8 cellular contexts compared by ENCODE assay signal in genomic region chr2:174486614-174487535, GRCh38. TPM values are rescaled to one million over a fixed set of nuclear protein-coding genes. Genes with fewer than 3 reads are reported as not detected.
A peak's percentile ranks its signal among the peaks of the same experiment; 100 is the strongest.
DNase-seq lines count a peak whose midpoint lies in the region; ATAC-seq and TF ChIP-seq lines count a peak whose summit lies in the region.

GPR155 (minus strand) TSS chr2:174487029; CDS start chr2:174481956, 5,073 bp downstream.

- H3K9me3 ChIP-seq in NT2/D1 (ENCODE audit: insufficient read depth, low read length), result no peaks in the 10 kb centered on the region
- H3K9me3 ChIP-seq in endodermal cell (ENCODE audit: control insufficient read depth, low read length), result peaks cover 4% of the 10 kb centered on the region
- no peaks in the 10 kb centered on the region for H3K9me3 ChIP-seq in mesodermal cell (ENCODE audit: control insufficient read depth, low read length)

- H3K4me1 ChIP-seq in NT2/D1 (ENCODE audit: insufficient read depth, insufficient read length), result no peaks in the 10 kb centered on the region
- H3K4me1 ChIP-seq in endodermal cell (ENCODE audit: control insufficient read depth, insufficient read depth, low read length), result no peaks in the 10 kb centered on the region
- no peaks in the 10 kb centered on the region for H3K4me1 ChIP-seq in mesodermal cell (ENCODE audit: control insufficient read depth, insufficient read depth, low read length, poor library complexity, severe bottlenecking)

- peaks cover 6% of the 10 kb centered on the region for H3K4me1 Mint-ChIP-seq in endodermal cell

- in situ Hi-C loops in Caki2 (cut with HindIII; ENCODE audit: low pct_unique_long_range_greater_than_20kb, low sequenced_read_pairs), result no loop called here

- DNase-seq in Caki2 (ENCODE audit: low read depth) (peak; percentile 75), HUDEP-2 (lab: John Stamatoyannopoulos, UW; ENCODE audit: unreplicated experiment in 76 of 76) (peak; percentile 20 to 100 (median 98)), NT2/D1 (ENCODE audit: low read depth, low spot score) (peak; percentile 99), endodermal cell (peak; percentile 100)
- peak; percentile 91 for DNase-seq in activated CD8-positive, alpha-beta memory T cell treated with anti-CD3 and anti-CD28 coated beads, Interleukin-2, amount 50 U/mL, for 1 hour (ENCODE audit: extremely low read depth)
- DNase-seq in stimulated activated CD8-positive, alpha-beta memory T cell treated with anti-CD3 and anti-CD28 coated beads, Interleukin-15, amount 100 ng/mL, for 24 hours (ENCODE audit: low read depth), result peak; percentile 96

- H3K9ac ChIP-seq in NT2/D1 (ENCODE audit: insufficient read length, low read depth) (peak within 1 kb of the TSS; percentile 72), endodermal cell (ENCODE audit: extremely low read depth, low read length, poor library complexity, severe bottlenecking) (peak within 1 kb of the TSS; percentile 31)

- no peak within 1 kb of the TSS for H3K27ac ChIP-seq in endodermal cell (ENCODE audit: low read depth, low read length)
- peak within 1 kb of the TSS; percentile 67 for H3K27ac ChIP-seq in mesodermal cell (ENCODE audit: low read depth, low read length, severe bottlenecking)

- peaks cover 44% of the 10 kb centered on the region for H3K27me3 Mint-ChIP-seq in endodermal cell (ENCODE audit: insufficient read depth)

- no peaks in the 10 kb centered on the region for H3K36me3 Mint-ChIP-seq in endodermal cell (ENCODE audit: low read depth)

- peaks cover 2% of the 10 kb centered on the region for H3K9me3 Mint-ChIP-seq in endodermal cell

- no peak for TF ChIP-seq CTCF in endodermal cell (conservative IDR thresholded peaks at IDR 0.05)

- ATAC-seq in GM21381 (IDR thresholded peaks at IDR 0.05; ENCODE audit: unreplicated experiment), result peak; percentile 89

- H3K4me3 Mint-ChIP-seq in endodermal cell, result peak within 1 kb of the TSS; percentile 75

- 1 to 4% methylated on average over 13 to 72 of the region's 72 CpGs for WGBS in endodermal cell (ENCODE audit: insufficient coverage in 1 of 2, insufficient read length in 1 of 2), 2 experiments
- 1% methylated on average over 36 to 43 of the region's 72 CpGs for WGBS in mesodermal cell (ENCODE audit: insufficient coverage in 2 of 2), 2 experiments

- H3K27me3 ChIP-seq in NT2/D1 (ENCODE audit: insufficient read depth, insufficient read length) (peaks cover 24% of the 10 kb centered on the region), endodermal cell (ENCODE audit: control insufficient read depth, insufficient read depth, low read length, poor library complexity, severe bottlenecking) (peaks cover 22% of the 10 kb centered on the region)

- H3K36me3 ChIP-seq in NT2/D1 (ENCODE audit: insufficient read depth, insufficient read length, low read length) (no peaks in the 10 kb centered on the region), endodermal cell (ENCODE audit: control insufficient read depth, insufficient read depth, low read length) (no peaks in the 10 kb centered on the region), mesodermal cell (ENCODE audit: control insufficient read depth, insufficient read depth, low read length) (no peaks in the 10 kb centered on the region)

- H3K27ac Mint-ChIP-seq in endodermal cell, result peak within 1 kb of the TSS; percentile 94

- H3K4me3 ChIP-seq in NT2/D1 (ENCODE audit: insufficient read length, low read depth) (peak within 1 kb of the TSS; percentile 69), endodermal cell (ENCODE audit: low read length) (peak within 1 kb of the TSS; percentile 90), mesodermal cell (ENCODE audit: extremely low read depth, insufficient read depth, low read length, poor library complexity, severe bottlenecking) (peak within 1 kb of the TSS; percentile 70)

RNA-seq across cellular contexts. Expression of gene GPR155, which starts in this region (rescaled TPM):
- 0.06 and 0.64 TPM in 2 replicates for total RNA-seq in Caki2 (2014; rRNA removed; shearing (Covaris generic); ENCODE audit: low replicate concordance)
- total RNA-seq in endodermal cell, result under 1 TPM; 0.22 to 0.88 TPM
- polyA plus RNA-seq in endodermal cell (2013, experiment 1 of 2), result 1.3 TPM
- polyA plus RNA-seq in endodermal cell (2013, experiment 2 of 2), result 1.3 TPM
- polyA plus RNA-seq in mesodermal cell (2013, experiment 1 of 2), result 2.2 TPM
- 2.3 TPM for polyA plus RNA-seq in mesodermal cell (2013, experiment 2 of 2)

Comparison
In these comparisons a context has a peak if more than half of its experiments do, and no peak if none do; other contexts are left out.
1. Peak in DNase-seq in Caki2; RNA of the gene not detected or under 1 TPM.